In the genomic region with DNA sequence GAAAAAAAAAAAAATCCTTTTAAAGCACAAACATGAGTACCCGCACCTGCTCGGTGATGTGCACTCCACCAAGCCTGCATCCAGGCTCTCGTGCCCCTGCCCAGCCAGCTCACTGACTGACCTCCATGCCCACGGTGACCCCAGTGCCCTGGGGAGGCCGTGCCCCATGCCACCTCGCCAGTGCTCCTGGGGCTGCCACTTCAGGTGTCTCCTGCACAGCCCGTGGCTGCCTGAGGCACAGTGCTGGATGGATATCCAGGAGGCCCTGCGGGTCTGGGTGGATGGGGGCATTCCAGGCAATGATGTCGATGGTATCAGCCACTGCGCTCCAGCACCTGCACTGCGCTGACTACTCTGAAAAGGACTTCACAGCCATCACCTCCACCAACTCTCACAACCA, we compare ENCODE assay signal across 1 cellular context.
TF ChIP-seq lines count a peak whose summit lies in the region.

No MANE protein-coding gene starts in this region.

TF ChIP-seq in HepG2, 621 proteins besides CTCF, POLR2A, EP300 and RAD21:
- TF ChIP-seq ZBTB38 (CRISPR knock-in tag; IDR thresholded peaks at IDR 0.05) (peak; percentile 30; the same call in 1 of the 2 replicates), HNRNPL (IDR thresholded peaks at IDR 0.05; ENCODE audit: low read depth, low read length) (peak; percentile 77; the same call in 1 of the 2 replicates), ZNF652 (CRISPR knock-in tag; IDR thresholded peaks at IDR 0.05; ENCODE audit: borderline replicate concordance, low read depth) (no peak)
